Comparison of ENCODE assay signal across 1 cellular context in the genomic region with DNA sequence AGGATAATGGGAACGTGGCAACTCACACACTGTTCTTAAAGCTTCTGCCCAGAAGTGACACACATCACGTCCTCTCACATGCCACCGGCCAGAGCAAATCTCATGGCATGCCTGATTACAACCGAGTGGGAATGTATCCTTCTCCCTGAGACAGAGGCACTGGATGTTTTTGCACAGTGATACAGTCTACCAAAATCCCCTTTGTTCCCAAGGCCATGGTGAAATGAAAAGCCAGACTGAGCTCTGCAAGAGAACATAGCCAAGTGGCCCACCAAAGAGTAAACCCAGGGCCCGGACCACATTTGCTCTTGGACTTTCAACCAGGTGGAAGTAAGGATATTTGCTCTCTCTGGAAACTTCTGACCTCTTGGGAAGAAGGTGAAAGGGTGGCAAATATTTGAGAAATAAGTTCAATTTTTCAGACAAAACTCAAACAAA.
TF ChIP-seq lines count a peak whose summit lies in the region.

No MANE protein-coding gene starts in this region.

TF ChIP-seq in HepG2, 621 proteins besides CTCF, POLR2A, EP300 and RAD21 (continued from another document and continues in another):
- TF ChIP-seq, protein P1, sequence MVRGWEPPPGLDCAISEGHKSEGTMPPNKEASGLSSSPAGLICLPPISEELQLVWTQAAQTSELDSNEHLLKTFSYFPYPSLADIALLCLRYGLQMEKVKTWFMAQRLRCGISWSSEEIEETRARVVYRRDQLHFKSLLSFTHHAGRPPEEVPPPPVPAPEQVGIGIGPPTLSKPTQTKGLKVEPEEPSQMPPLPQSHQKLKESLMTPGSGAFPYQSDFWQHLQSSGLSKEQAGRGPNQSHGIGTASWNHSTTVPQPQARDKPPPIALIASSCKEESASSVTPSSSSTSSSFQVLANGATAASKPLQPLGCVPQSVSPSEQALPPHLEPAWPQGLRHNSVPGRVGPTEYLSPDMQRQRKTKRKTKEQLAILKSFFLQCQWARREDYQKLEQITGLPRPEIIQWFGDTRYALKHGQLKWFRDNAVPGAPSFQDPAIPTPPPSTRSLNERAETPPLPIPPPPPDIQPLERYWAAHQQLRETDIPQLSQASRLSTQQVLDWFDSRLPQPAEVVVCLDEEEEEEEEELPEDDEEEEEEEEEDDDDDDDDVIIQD (CRISPR knock-in tag; IDR thresholded peaks at IDR 0.05; ENCODE audit: low read depth), result peak; percentile 95
- peak; percentile 82 for TF ChIP-seq NCOR1 (IDR thresholded peaks at IDR 0.05; ENCODE audit: borderline replicate concordance, low read length)
- TF ChIP-seq ZNF468 (CRISPR knock-in tag; IDR thresholded peaks at IDR 0.05), result no peak
- TF ChIP-seq ZNF230 (CRISPR knock-in tag; IDR thresholded peaks at IDR 0.05), result no peak
- TF ChIP-seq HMGA1 (CRISPR knock-in tag; conservative IDR thresholded peaks at IDR 0.05), result no peak
- TF ChIP-seq ZKSCAN5 (CRISPR knock-in tag; IDR thresholded peaks at IDR 0.05), result no peak
- TF ChIP-seq MYC (CRISPR knock-in tag; IDR thresholded peaks at IDR 0.05; ENCODE audit: borderline replicate concordance), result no peak
- no peak for TF ChIP-seq ZNF501 (CRISPR knock-in tag; IDR thresholded peaks at IDR 0.05)
- no peak for TF ChIP-seq ZNF709 (CRISPR knock-in tag; IDR thresholded peaks at IDR 0.05)
- TF ChIP-seq, protein P2, sequence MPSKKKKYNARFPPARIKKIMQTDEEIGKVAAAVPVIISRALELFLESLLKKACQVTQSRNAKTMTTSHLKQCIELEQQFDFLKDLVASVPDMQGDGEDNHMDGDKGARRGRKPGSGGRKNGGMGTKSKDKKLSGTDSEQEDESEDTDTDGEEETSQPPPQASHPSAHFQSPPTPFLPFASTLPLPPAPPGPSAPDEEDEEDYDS (CRISPR knock-in tag; IDR thresholded peaks at IDR 0.05), result peak; percentile 36; the same call in 1 of the 2 replicates
- no peak for TF ChIP-seq KLF12 (CRISPR knock-in tag; IDR thresholded peaks at IDR 0.05; ENCODE audit: borderline replicate concordance)
- TF ChIP-seq ZNF296 (CRISPR knock-in tag; conservative IDR thresholded peaks at IDR 0.05), result no peak
- TF ChIP-seq ZSCAN20 (CRISPR knock-in tag; IDR thresholded peaks at IDR 0.05; ENCODE audit: borderline replicate concordance), result no peak
- TF ChIP-seq, protein P3, sequence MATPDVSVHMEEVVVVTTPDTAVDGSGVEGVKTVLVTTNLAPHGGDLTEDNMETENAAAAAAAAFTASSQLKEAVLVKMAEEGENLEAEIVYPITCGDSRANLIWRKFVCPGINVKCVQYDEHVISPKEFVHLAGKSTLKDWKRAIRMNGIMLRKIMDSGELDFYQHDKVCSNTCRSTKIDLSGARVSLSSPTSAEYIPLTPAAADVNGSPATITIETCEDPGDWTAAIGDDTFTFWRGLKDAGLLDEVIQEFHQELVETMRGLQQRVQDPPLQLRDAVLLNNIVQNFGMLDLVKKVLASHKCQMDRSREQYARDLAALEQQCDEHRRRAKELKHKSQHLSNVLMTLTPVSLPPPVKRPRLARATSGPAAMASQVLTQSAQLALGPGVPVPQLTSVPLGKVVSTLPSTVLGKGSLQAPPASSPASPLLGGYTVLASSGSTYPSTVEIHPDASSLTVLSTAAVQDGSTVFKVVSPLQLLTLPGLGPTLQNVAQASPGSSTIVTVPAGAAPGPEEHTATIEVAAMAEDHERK (CRISPR knock-in tag; IDR thresholded peaks at IDR 0.05; ENCODE audit: low read depth), result no peak
- TF ChIP-seq MTA3 (CRISPR knock-in tag; IDR thresholded peaks at IDR 0.05), result no peak
- TF ChIP-seq, protein P4, sequence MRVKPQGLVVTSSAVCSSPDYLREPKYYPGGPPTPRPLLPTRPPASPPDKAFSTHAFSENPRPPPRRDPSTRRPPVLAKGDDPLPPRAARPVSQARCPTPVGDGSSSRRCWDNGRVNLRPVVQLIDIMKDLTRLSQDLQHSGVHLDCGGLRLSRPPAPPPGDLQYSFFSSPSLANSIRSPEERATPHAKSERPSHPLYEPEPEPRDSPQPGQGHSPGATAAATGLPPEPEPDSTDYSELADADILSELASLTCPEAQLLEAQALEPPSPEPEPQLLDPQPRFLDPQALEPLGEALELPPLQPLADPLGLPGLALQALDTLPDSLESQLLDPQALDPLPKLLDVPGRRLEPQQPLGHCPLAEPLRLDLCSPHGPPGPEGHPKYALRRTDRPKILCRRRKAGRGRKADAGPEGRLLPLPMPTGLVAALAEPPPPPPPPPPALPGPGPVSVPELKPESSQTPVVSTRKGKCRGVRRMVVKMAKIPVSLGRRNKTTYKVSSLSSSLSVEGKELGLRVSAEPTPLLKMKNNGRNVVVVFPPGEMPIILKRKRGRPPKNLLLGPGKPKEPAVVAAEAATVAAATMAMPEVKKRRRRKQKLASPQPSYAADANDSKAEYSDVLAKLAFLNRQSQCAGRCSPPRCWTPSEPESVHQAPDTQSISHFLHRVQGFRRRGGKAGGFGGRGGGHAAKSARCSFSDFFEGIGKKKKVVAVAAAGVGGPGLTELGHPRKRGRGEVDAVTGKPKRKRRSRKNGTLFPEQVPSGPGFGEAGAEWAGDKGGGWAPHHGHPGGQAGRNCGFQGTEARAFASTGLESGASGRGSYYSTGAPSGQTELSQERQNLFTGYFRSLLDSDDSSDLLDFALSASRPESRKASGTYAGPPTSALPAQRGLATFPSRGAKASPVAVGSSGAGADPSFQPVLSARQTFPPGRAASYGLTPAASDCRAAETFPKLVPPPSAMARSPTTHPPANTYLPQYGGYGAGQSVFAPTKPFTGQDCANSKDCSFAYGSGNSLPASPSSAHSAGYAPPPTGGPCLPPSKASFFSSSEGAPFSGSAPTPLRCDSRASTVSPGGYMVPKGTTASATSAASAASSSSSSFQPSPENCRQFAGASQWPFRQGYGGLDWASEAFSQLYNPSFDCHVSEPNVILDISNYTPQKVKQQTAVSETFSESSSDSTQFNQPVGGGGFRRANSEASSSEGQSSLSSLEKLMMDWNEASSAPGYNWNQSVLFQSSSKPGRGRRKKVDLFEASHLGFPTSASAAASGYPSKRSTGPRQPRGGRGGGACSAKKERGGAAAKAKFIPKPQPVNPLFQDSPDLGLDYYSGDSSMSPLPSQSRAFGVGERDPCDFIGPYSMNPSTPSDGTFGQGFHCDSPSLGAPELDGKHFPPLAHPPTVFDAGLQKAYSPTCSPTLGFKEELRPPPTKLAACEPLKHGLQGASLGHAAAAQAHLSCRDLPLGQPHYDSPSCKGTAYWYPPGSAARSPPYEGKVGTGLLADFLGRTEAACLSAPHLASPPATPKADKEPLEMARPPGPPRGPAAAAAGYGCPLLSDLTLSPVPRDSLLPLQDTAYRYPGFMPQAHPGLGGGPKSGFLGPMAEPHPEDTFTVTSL (CRISPR knock-in tag; IDR thresholded peaks at IDR 0.05; ENCODE audit: borderline replicate concordance), result peak; percentile 94; the same call in 1 of the 2 replicates
- 0 out of 2 replicates have a peak, but pooled peaks have one; percentile 46 for TF ChIP-seq ZNF614 (CRISPR knock-in tag; IDR thresholded peaks at IDR 0.05; ENCODE audit: borderline replicate concordance)
- no peak for TF ChIP-seq GABPA (IDR thresholded peaks at IDR 0.05; ENCODE audit: low read depth, low read length)
- TF ChIP-seq GABPA (CRISPR knock-in tag; IDR thresholded peaks at IDR 0.05; ENCODE audit: low read depth), result no peak
- no peak for TF ChIP-seq TP53 (CRISPR knock-in tag; conservative IDR thresholded peaks at IDR 0.05)
- TF ChIP-seq ZFYVE20 (CRISPR knock-in tag; IDR thresholded peaks at IDR 0.05; ENCODE audit: borderline replicate concordance, low read depth), result no peak
- TF ChIP-seq NPAS2 (CRISPR knock-in tag; IDR thresholded peaks at IDR 0.05; ENCODE audit: borderline replicate concordance), result no peak
- TF ChIP-seq, protein P5, sequence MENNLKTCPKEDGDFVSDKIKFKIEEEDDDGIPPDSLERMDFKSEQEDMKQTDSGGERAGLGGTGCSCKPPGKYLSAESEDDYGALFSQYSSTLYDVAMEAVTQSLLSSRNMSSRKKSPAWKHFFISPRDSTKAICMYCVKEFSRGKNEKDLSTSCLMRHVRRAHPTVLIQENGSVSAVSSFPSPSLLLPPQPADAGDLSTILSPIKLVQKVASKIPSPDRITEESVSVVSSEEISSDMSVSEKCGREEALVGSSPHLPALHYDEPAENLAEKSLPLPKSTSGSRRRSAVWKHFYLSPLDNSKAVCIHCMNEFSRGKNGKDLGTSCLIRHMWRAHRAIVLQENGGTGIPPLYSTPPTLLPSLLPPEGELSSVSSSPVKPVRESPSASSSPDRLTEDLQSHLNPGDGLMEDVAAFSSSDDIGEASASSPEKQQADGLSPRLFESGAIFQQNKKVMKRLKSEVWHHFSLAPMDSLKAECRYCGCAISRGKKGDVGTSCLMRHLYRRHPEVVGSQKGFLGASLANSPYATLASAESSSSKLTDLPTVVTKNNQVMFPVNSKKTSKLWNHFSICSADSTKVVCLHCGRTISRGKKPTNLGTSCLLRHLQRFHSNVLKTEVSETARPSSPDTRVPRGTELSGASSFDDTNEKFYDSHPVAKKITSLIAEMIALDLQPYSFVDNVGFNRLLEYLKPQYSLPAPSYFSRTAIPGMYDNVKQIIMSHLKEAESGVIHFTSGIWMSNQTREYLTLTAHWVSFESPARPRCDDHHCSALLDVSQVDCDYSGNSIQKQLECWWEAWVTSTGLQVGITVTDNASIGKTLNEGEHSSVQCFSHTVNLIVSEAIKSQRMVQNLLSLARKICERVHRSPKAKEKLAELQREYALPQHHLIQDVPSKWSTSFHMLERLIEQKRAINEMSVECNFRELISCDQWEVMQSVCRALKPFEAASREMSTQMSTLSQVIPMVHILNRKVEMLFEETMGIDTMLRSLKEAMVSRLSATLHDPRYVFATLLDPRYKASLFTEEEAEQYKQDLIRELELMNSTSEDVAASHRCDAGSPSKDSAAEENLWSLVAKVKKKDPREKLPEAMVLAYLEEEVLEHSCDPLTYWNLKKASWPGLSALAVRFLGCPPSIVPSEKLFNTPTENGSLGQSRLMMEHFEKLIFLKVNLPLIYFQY (CRISPR knock-in tag; IDR thresholded peaks at IDR 0.05; ENCODE audit: borderline replicate concordance), result peak; percentile 73; the same call in 1 of the 2 replicates
- no peak for TF ChIP-seq JUN (CRISPR knock-in tag; IDR thresholded peaks at IDR 0.05)
- TF ChIP-seq, protein P6, sequence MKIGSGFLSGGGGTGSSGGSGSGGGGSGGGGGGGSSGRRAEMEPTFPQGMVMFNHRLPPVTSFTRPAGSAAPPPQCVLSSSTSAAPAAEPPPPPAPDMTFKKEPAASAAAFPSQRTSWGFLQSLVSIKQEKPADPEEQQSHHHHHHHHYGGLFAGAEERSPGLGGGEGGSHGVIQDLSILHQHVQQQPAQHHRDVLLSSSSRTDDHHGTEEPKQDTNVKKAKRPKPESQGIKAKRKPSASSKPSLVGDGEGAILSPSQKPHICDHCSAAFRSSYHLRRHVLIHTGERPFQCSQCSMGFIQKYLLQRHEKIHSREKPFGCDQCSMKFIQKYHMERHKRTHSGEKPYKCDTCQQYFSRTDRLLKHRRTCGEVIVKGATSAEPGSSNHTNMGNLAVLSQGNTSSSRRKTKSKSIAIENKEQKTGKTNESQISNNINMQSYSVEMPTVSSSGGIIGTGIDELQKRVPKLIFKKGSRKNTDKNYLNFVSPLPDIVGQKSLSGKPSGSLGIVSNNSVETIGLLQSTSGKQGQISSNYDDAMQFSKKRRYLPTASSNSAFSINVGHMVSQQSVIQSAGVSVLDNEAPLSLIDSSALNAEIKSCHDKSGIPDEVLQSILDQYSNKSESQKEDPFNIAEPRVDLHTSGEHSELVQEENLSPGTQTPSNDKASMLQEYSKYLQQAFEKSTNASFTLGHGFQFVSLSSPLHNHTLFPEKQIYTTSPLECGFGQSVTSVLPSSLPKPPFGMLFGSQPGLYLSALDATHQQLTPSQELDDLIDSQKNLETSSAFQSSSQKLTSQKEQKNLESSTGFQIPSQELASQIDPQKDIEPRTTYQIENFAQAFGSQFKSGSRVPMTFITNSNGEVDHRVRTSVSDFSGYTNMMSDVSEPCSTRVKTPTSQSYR (CRISPR knock-in tag; IDR thresholded peaks at IDR 0.05; ENCODE audit: borderline replicate concordance), result 0 out of 2 replicates have a peak, but pooled peaks have one; percentile 18
- TF ChIP-seq GZF1 (CRISPR knock-in tag; IDR thresholded peaks at IDR 0.05), result no peak
- TF ChIP-seq KLF6 (CRISPR knock-in tag; IDR thresholded peaks at IDR 0.05), result no peak
- TF ChIP-seq GTF3A (CRISPR knock-in tag; conservative IDR thresholded peaks at IDR 0.05), result no peak
- peak; percentile 44; the same call in 1 of the 2 replicates for TF ChIP-seq NR2C2 (CRISPR knock-in tag; IDR thresholded peaks at IDR 0.05; ENCODE audit: borderline replicate concordance)
- no peak for TF ChIP-seq YY1 (IDR thresholded peaks at IDR 0.05; ENCODE audit: insufficient read depth, insufficient replicate concordance, low read depth, low read length)
- TF ChIP-seq MAFF (IDR thresholded peaks at IDR 0.05; ENCODE audit: low read depth, low read length), result no peak
- no peak for TF ChIP-seq ZNF841 (CRISPR knock-in tag; IDR thresholded peaks at IDR 0.05; ENCODE audit: borderline replicate concordance)
- TF ChIP-seq SOX5 (CRISPR knock-in tag; IDR thresholded peaks at IDR 0.05; ENCODE audit: borderline replicate concordance), result peak; percentile 75; the same call in 1 of the 2 replicates
- no peak for TF ChIP-seq JDP2 (CRISPR knock-in tag; IDR thresholded peaks at IDR 0.05; ENCODE audit: borderline replicate concordance)
- TF ChIP-seq, protein P7, sequence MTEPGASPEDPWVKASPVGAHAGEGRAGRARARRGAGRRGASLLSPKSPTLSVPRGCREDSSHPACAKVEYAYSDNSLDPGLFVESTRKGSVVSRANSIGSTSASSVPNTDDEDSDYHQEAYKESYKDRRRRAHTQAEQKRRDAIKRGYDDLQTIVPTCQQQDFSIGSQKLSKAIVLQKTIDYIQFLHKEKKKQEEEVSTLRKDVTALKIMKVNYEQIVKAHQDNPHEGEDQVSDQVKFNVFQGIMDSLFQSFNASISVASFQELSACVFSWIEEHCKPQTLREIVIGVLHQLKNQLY (CRISPR knock-in tag; IDR thresholded peaks at IDR 0.05), result peak; percentile 64
- TF ChIP-seq ZNF7 (CRISPR knock-in tag; IDR thresholded peaks at IDR 0.05), result no peak
- no peak; the same call in 1 of the 2 replicates for TF ChIP-seq RXRA (CRISPR knock-in tag; IDR thresholded peaks at IDR 0.05)
- no peak for TF ChIP-seq ZNF720 (CRISPR knock-in tag; IDR thresholded peaks at IDR 0.05)
- no peak; the same call in 1 of the 2 replicates for TF ChIP-seq REPIN1 (CRISPR knock-in tag; IDR thresholded peaks at IDR 0.05; ENCODE audit: borderline replicate concordance, low read depth)
- no peak for TF ChIP-seq PTBP1 (IDR thresholded peaks at IDR 0.05; ENCODE audit: low read depth, low read length, poor library complexity, severe bottlenecking)
- TF ChIP-seq NONO (IDR thresholded peaks at IDR 0.05), result no peak
- TF ChIP-seq NONO (CRISPR knock-in tag; conservative IDR thresholded peaks at IDR 0.05), result no peak; the same call in 1 of the 2 replicates
- no peak for TF ChIP-seq TBX3 (IDR thresholded peaks at IDR 0.05; ENCODE audit: borderline replicate concordance)
- peak; percentile 62; the same call in 1 of the 2 replicates for TF ChIP-seq ZNF556 (CRISPR knock-in tag; IDR thresholded peaks at IDR 0.05; ENCODE audit: borderline replicate concordance)
- no peak for TF ChIP-seq ZNF33B (CRISPR knock-in tag; IDR thresholded peaks at IDR 0.05)
- TF ChIP-seq ZNF138 (CRISPR knock-in tag; IDR thresholded peaks at IDR 0.05; ENCODE audit: low read depth), result no peak
- TF ChIP-seq NCOA1 (CRISPR knock-in tag; IDR thresholded peaks at IDR 0.05), result peak; percentile 76; the same call in 1 of the 2 replicates
- TF ChIP-seq NR2F6 (IDR thresholded peaks at IDR 0.05), result peak; percentile 94
- peak; percentile 82 for TF ChIP-seq NR2F6 (CRISPR knock-in tag; IDR thresholded peaks at IDR 0.05)
- no peak for TF ChIP-seq ZNF263 (CRISPR knock-in tag; IDR thresholded peaks at IDR 0.05)
